14 cellular contexts compared by ENCODE assay signal in genomic region chr4:166662266-166662843, GRCh38.
DNase-seq lines count a peak whose midpoint lies in the region; ATAC-seq and TF ChIP-seq lines count a peak whose summit lies in the region.
"Had no signal": no experiment of that assay in that cellular context is flagged by ENCODE, and none has a peak within 500 bp of the region (broad histone marks: within the 10 kb centered on the region; RNA-seq: fewer than 3 reads in every experiment).

No MANE protein-coding gene starts in this region.

- H4K91ac ChIP-seq in H9 (ENCODE audit: insufficient read length, low read depth, low read length), result no peak overlapping the region

- no CpG with 5 or more reads among the region's 3 CpGs for WGBS in H9 (ENCODE audit: extremely low coverage, insufficient read length, low lambda C conversion rate)

- no peaks in the 10 kb centered on the region for H3K27me3 ChIP-seq in H9 (ENCODE audit: insufficient read depth, low read length)
- no peaks in the 10 kb centered on the region for H3K27me3 ChIP-seq in iPS-20b (ENCODE audit: insufficient read depth, low read length)
- H3K27me3 ChIP-seq: Peyer's patch had no signal

- intact Hi-C loops in activated CD4-positive, alpha-beta T cell treated with anti-CD3 and anti-CD28 coated beads for 36 hours (cut with DNase I, micrococcal nuclease), result no loop called here

- no peak overlapping the region for H3T11ph ChIP-seq in H9 (ENCODE audit: low read length)

- CTCF ChIA-PET in activated CD4-positive, alpha-beta T cell treated with anti-CD3 and anti-CD28 coated beads for 36 hours (lab: Charles Lee), result interaction anchor here (0.6 kb wide), 1 partner anchor 9 kb away, joined by 3 read pairs; no protein-coding TSS in a partner anchor

- peak; percentile 96 for ATAC-seq in GM19035 (IDR thresholded peaks at IDR 0.05; ENCODE audit: unreplicated experiment)
- ATAC-seq in HG03342 (IDR thresholded peaks at IDR 0.05; ENCODE audit: unreplicated experiment), result peak; percentile 96
- no peak for ATAC-seq in activated CD4-positive, alpha-beta T cell treated with anti-CD3 and anti-CD28 coated beads for 36 hours
- ATAC-seq: HCT116 had no signal

- H3K4me3 Mint-ChIP-seq in H9, result no peak overlapping the region
- no peak overlapping the region for H3K4me3 Mint-ChIP-seq in HFFc6
- no peak overlapping the region for H3K4me3 Mint-ChIP-seq in activated CD4-positive, alpha-beta T cell treated with anti-CD3 and anti-CD28 coated beads for 36 hours
- H3K4me3 Mint-ChIP-seq: mesothelial cell of epicardium had no signal

- no peak overlapping the region for H2BK15ac ChIP-seq in H9 (ENCODE audit: low read depth, low read length)

- H3K36me3 Mint-ChIP-seq in H9 (ENCODE audit: insufficient read depth in 1 of 3, low read depth in 3 of 3) (no peaks in the 10 kb centered on the region), HFFc6 (ENCODE audit: low read depth) (no peaks in the 10 kb centered on the region)
- no peaks in the 10 kb centered on the region for H3K36me3 Mint-ChIP-seq in activated CD4-positive, alpha-beta T cell treated with anti-CD3 and anti-CD28 coated beads for 36 hours (ENCODE audit: low read depth)
- H3K36me3 Mint-ChIP-seq: mesothelial cell of epicardium had no signal

- in situ Hi-C loops in G401 (cut with HindIII; ENCODE audit: low sequenced_read_pairs), result no loop called here

- H3K4me3 ChIP-seq in iPS-20b (ENCODE audit: low read length), result no peak overlapping the region
- H3K4me3 ChIP-seq: Peyer's patch had no signal

- H2AFZ ChIP-seq in H9 (ENCODE audit: low read length), result no peak overlapping the region

- H4K20me1 ChIP-seq in H9 (ENCODE audit: control insufficient read depth, insufficient read depth, insufficient read length), result no peaks in the 10 kb centered on the region

- H2BK5ac ChIP-seq in H9 (ENCODE audit: insufficient read length, low read length), result no peak overlapping the region

- H3K27ac ChIP-seq in H9 (ENCODE audit: insufficient read length, low read depth, low read length), result peak overlapping the region; percentile 68
- peak overlapping the region; percentile 13 for H3K27ac ChIP-seq in iPS-20b (ENCODE audit: low read length)
- H3K27ac ChIP-seq: Peyer's patch had no signal

- H3K27ac Mint-ChIP-seq in H9, result peak overlapping the region; percentile 76 to 95 (median 89); a peak in 6 of 7 replicates
- H3K27ac Mint-ChIP-seq in HFFc6, result no peak overlapping the region
- H3K27ac Mint-ChIP-seq in activated CD4-positive, alpha-beta T cell treated with anti-CD3 and anti-CD28 coated beads for 36 hours, result no peak overlapping the region
- H3K27ac Mint-ChIP-seq: mesothelial cell of epicardium had no signal

- no peak overlapping the region for H3K4ac ChIP-seq in H9 (ENCODE audit: low read depth, low read length)

- no peak overlapping the region for H3K14ac ChIP-seq in H9 (ENCODE audit: insufficient read depth, low read length)

- H3K4me1 ChIP-seq in H9 (ENCODE audit: insufficient read depth, low read length), result no peaks in the 10 kb centered on the region
- no peaks in the 10 kb centered on the region for H3K4me1 ChIP-seq in iPS-20b (ENCODE audit: insufficient read depth, low read length)
- H3K4me1 ChIP-seq: Peyer's patch had no signal

- H3K9me3 ChIP-seq in H9 (ENCODE audit: control insufficient read depth, low read depth, low read length) (no peaks in the 10 kb centered on the region), iPS-20b (ENCODE audit: insufficient read depth, low read depth, low read length) (no peaks in the 10 kb centered on the region)
- H3K9me3 ChIP-seq: Peyer's patch had no signal

- no peaks in the 10 kb centered on the region for H3K36me3 ChIP-seq in iPS-20b (ENCODE audit: insufficient read depth, low read depth, low read length)
- H3K36me3 ChIP-seq: Peyer's patch had no signal

- H3K56ac ChIP-seq in H9 (ENCODE audit: insufficient read length, low read depth, low read length), result no peak overlapping the region

- H3K27me3 Mint-ChIP-seq in H9 (ENCODE audit: low read depth) (no peaks in the 10 kb centered on the region), HFFc6 (ENCODE audit: insufficient read depth) (no peaks in the 10 kb centered on the region)
- H3K27me3 Mint-ChIP-seq in activated CD4-positive, alpha-beta T cell treated with anti-CD3 and anti-CD28 coated beads for 36 hours, result no peaks in the 10 kb centered on the region

- no peak overlapping the region for H2BK12ac ChIP-seq in H9 (ENCODE audit: insufficient read length, low read depth, low read length)

- H2AK5ac ChIP-seq in H9 (ENCODE audit: insufficient read length, low read length), result no peak overlapping the region

- no peak overlapping the region for H4K8ac ChIP-seq in H9 (replicated peaks; ENCODE audit: insufficient read length, low read depth, low read length)

- H3K23ac ChIP-seq in H9 (ENCODE audit: insufficient read length, low read depth, low read length), result no peak overlapping the region

- H3K23me2 ChIP-seq in H9 (ENCODE audit: insufficient read length, low read depth, low read length, poor library complexity, severe bottlenecking), result no peaks in the 10 kb centered on the region

- H3K9ac ChIP-seq in H9 (ENCODE audit: extremely low read depth, insufficient read length, low read length), result no peak overlapping the region
- H3K9ac ChIP-seq in iPS-20b (ENCODE audit: low read depth, low read length), result no peak overlapping the region

- H2BK120ac ChIP-seq in H9 (ENCODE audit: low read depth, low read length, poor library complexity, severe bottlenecking), result no peak overlapping the region

- POLR2A ChIA-PET in activated CD4-positive, alpha-beta T cell treated with anti-CD3 and anti-CD28 coated beads for 36 hours (lab: Charles Lee), result no interaction called here

- no peak overlapping the region for H2BK20ac ChIP-seq in H9 (ENCODE audit: low read depth, low read length, poor library complexity, severe bottlenecking)

- H3K9me3 Mint-ChIP-seq in H9 (no peaks in the 10 kb centered on the region), HFFc6 (no peaks in the 10 kb centered on the region)
- H3K9me3 Mint-ChIP-seq in activated CD4-positive, alpha-beta T cell treated with anti-CD3 and anti-CD28 coated beads for 36 hours (ENCODE audit: low read depth), result no peaks in the 10 kb centered on the region
- H3K9me3 Mint-ChIP-seq: mesothelial cell of epicardium had no signal

- no peaks in the 10 kb centered on the region for H3K79me2 ChIP-seq in H9 (ENCODE audit: insufficient read depth, low read length)

- no peak overlapping the region for H4K5ac ChIP-seq in H9 (ENCODE audit: insufficient read length, low read depth, low read length)

- H3K4me1 Mint-ChIP-seq in H9, result peaks cover 9 to 14% of the 10 kb centered on the region in 2 experiments
- H3K4me1 Mint-ChIP-seq in HFFc6 (ENCODE audit: low read depth), result no peaks in the 10 kb centered on the region
- no peaks in the 10 kb centered on the region for H3K4me1 Mint-ChIP-seq in activated CD4-positive, alpha-beta T cell treated with anti-CD3 and anti-CD28 coated beads for 36 hours

- no peak for DNase-seq in H9
- DNase-seq in G401 (ENCODE audit: low spot score), result no peak
- DNase-seq in HFFc6, result no peak
- DNase-seq in activated CD4-positive, alpha-beta T cell treated with anti-CD3 and anti-CD28 coated beads for 36 hours, result no peak
- no peak for DNase-seq in activated gamma-delta T cell treated with Interleukin-2 at 50 U/mL for 16 hours
- DNase-seq: activated effector memory CD4-positive, alpha-beta T cell treated with anti-CD3 and anti-CD28 coated beads, Interleukin-2, amount 50 U/mL, for 16 hours; DMS 273 treated with DMSO at 0.1 percent for 48 hours; NCI-H1048; Peyer's patch had no signal

- no peaks in the 10 kb centered on the region for H3K79me1 ChIP-seq in H9 (ENCODE audit: insufficient read depth, low read depth, low read length, poor library complexity, severe bottlenecking)

- no peak for TF ChIP-seq CTCF in H9 (conservative IDR thresholded peaks at IDR 0.05)
- TF ChIP-seq CTCF in HFFc6 (IDR thresholded peaks at IDR 0.05), result no peak

- H3K4me2 ChIP-seq in H9 (ENCODE audit: insufficient read depth, insufficient read length, low read length), result no peak overlapping the region

- H3K18ac ChIP-seq in H9 (ENCODE audit: insufficient read length, low read depth, low read length), result no peak overlapping the region

Comparison
In these comparisons a context has a peak if more than half of its experiments do, and no peak if none do; other contexts are left out.
1. H3K27ac Mint-ChIP-seq: peak in H9 (3 of 3); none in HFFc6 (single experiment) and activated CD4-positive, alpha-beta T cell treated with anti-CD3 and anti-CD28 coated beads for 36 hours (single experiment).